In genomic region chr13:57672168-57672567, GRCh38 we compare ENCODE assay signal across 35 cellular contexts. TPM values are rescaled to one million over a fixed set of nuclear protein-coding genes. Genes with fewer than 3 reads are reported as not detected.
"Had no signal": no experiment of that assay in that cellular context is flagged by ENCODE, and none has a peak within 500 bp of the region (broad histone marks: within the 10 kb centered on the region; RNA-seq: fewer than 3 reads in every experiment).

No MANE protein-coding gene starts in this region.

- H3K4me1 ChIP-seq: breast epithelium had no signal

- H3K36me3 Mint-ChIP-seq: activated naive CD4-positive, alpha-beta T cell treated with anti-CD3 and anti-CD28 coated beads, Interleukin-2, amount 50 U/mL, for 24 hours; activated naive CD8-positive, alpha-beta T cell treated with anti-CD3 and anti-CD28 coated beads, Interleukin-2, amount 10 ng/mL, durations not matched to agents 7 days and 5 days had no signal

- DNase-seq: activated CD4-positive, alpha-beta T cell treated with anti-CD3 and anti-CD28 coated beads, Interleukin-2, amount 10 ng/mL, durations not matched to agents 24 days and 14 days; activated CD4-positive, alpha-beta T cell treated with anti-CD3 and anti-CD28 coated beads, Interleukin-2, amount 50 U/mL, for 4 hours; activated CD8-positive, alpha-beta T cell treated with anti-CD3 and anti-CD28 coated beads for 36 hours; activated effector memory CD4-positive, alpha-beta T cell treated with anti-CD3 and anti-CD28 coated beads, Interleukin-2, amount 50 U/mL, for 16 hours; activated naive CD4-positive, alpha-beta T cell; activated naive CD8-positive, alpha-beta T cell treated with anti-CD3 and anti-CD28 coated beads, Interleukin-2, amount 10 ng/mL, durations not matched to agents 7 days and 5 days; activated T-cell treated with anti-CD3 and anti-CD28 coated beads, Interleukin-2, amount 50 U/mL, for 1 hour; activated T-cell treated with anti-CD3 and anti-CD28 coated beads, Interleukin-2, amount 50 U/mL, for 72 hours; body of pancreas; Kasumi-1; KBM-7; MM.1S; MV-4-11; NCI-H1092; NCI-H1436 treated with DMSO at 0.1 percent for 48 hours; NCI-H1694 treated with DMSO at 0.1 percent for 48 hours; NCI-H2029 treated with DMSO at 0.1 percent for 48 hours; NCI-H2107; NCI-H2171; NCI-H510A; NCI-H526; NCI-H748 treated with DMSO at 0.1 percent for 48 hours; NK-92 treated with Interleukin-12 subunit alpha and Interleukin-12 subunit beta, amount 100 ng/mL, for 24 hours; PC-9; SIG-M5; T-helper 1 cell; T-helper 9 cell; WERI-Rb-1 had no signal

- H3K27me3 Mint-ChIP-seq: activated CD4-positive, alpha-beta T cell treated with anti-CD3 and anti-CD28 coated beads, Interleukin-2, amount 10 ng/mL, durations not matched to agents 24 days and 14 days; activated CD8-positive, alpha-beta T cell treated with anti-CD3 and anti-CD28 coated beads for 36 hours; activated naive CD4-positive, alpha-beta T cell treated with anti-CD3 and anti-CD28 coated beads, Interleukin-2, amount 50 U/mL, for 24 hours; activated naive CD8-positive, alpha-beta T cell treated with anti-CD3 and anti-CD28 coated beads, Interleukin-2, amount 10 ng/mL, durations not matched to agents 7 days and 5 days; activated T-helper 17 cell treated with anti-CD3 and anti-CD28 coated beads, Interleukin-2, amount 50 U/mL, for 72 hours had no signal

- H3K4me1 Mint-ChIP-seq: activated CD4-positive, alpha-beta T cell treated with anti-CD3 and anti-CD28 coated beads, Interleukin-2, amount 10 ng/mL, durations not matched to agents 24 days and 14 days; activated naive CD4-positive, alpha-beta T cell treated with anti-CD3 and anti-CD28 coated beads, Interleukin-2, amount 50 U/mL, for 24 hours; activated naive CD8-positive, alpha-beta T cell treated with anti-CD3 and anti-CD28 coated beads, Interleukin-2, amount 10 ng/mL, durations not matched to agents 7 days and 5 days; activated T-helper 17 cell treated with anti-CD3 and anti-CD28 coated beads, Interleukin-2, amount 50 U/mL, for 72 hours had no signal

- H3K36me3 ChIP-seq: breast epithelium, WERI-Rb-1 had no signal

- H3K27ac Mint-ChIP-seq: activated CD4-positive, alpha-beta T cell treated with anti-CD3 and anti-CD28 coated beads, Interleukin-2, amount 10 ng/mL, durations not matched to agents 24 days and 14 days; activated CD8-positive, alpha-beta T cell treated with anti-CD3 and anti-CD28 coated beads for 36 hours; activated naive CD4-positive, alpha-beta T cell treated with anti-CD3 and anti-CD28 coated beads, Interleukin-2, amount 50 U/mL, for 24 hours; activated naive CD8-positive, alpha-beta T cell treated with anti-CD3 and anti-CD28 coated beads, Interleukin-2, amount 10 ng/mL, durations not matched to agents 7 days and 5 days; activated T-cell treated with anti-CD3 and anti-CD28 coated beads, Interleukin-2, amount 50 U/mL, for 72 hours; activated T-helper 17 cell treated with anti-CD3 and anti-CD28 coated beads, Interleukin-2, amount 50 U/mL, for 72 hours had no signal

- H3K4me3 ChIP-seq: body of pancreas, breast epithelium, PC-9 had no signal

- H3K27me3 ChIP-seq: body of pancreas, breast epithelium had no signal

- H3K9me3 Mint-ChIP-seq: activated CD4-positive, alpha-beta T cell treated with anti-CD3 and anti-CD28 coated beads, Interleukin-2, amount 10 ng/mL, durations not matched to agents 24 days and 14 days; activated CD8-positive, alpha-beta T cell treated with anti-CD3 and anti-CD28 coated beads for 36 hours; activated naive CD8-positive, alpha-beta T cell treated with anti-CD3 and anti-CD28 coated beads, Interleukin-2, amount 10 ng/mL, durations not matched to agents 7 days and 5 days had no signal

- H3K4me3 Mint-ChIP-seq: activated CD4-positive, alpha-beta T cell treated with anti-CD3 and anti-CD28 coated beads, Interleukin-2, amount 10 ng/mL, durations not matched to agents 24 days and 14 days; activated CD8-positive, alpha-beta T cell treated with anti-CD3 and anti-CD28 coated beads for 36 hours; activated naive CD4-positive, alpha-beta T cell treated with anti-CD3 and anti-CD28 coated beads, Interleukin-2, amount 50 U/mL, for 24 hours; activated naive CD8-positive, alpha-beta T cell treated with anti-CD3 and anti-CD28 coated beads, Interleukin-2, amount 10 ng/mL, durations not matched to agents 7 days and 5 days; activated T-cell treated with anti-CD3 and anti-CD28 coated beads, Interleukin-2, amount 50 U/mL, for 72 hours; activated T-helper 17 cell treated with anti-CD3 and anti-CD28 coated beads, Interleukin-2, amount 50 U/mL, for 72 hours had no signal

- H3K4me2 ChIP-seq: PC-9 had no signal

- H3K27ac ChIP-seq: breast epithelium, PC-9, RWPE1, WERI-Rb-1 had no signal

- ATAC-seq: activated CD8-positive, alpha-beta T cell treated with anti-CD3 and anti-CD28 coated beads for 36 hours; activated T-cell treated with anti-CD3 and anti-CD28 coated beads, Interleukin-2, amount 50 U/mL, for 72 hours; activated T-helper 17 cell treated with anti-CD3 and anti-CD28 coated beads, Interleukin-2, amount 50 U/mL, for 72 hours; body of pancreas; Right ventricle myocardium inferior; SK-N-SH treated with all-trans-retinoic acid at 6 μM for 48 hours had no signal

- H3K9me3 ChIP-seq: body of pancreas, breast epithelium had no signal

- H2AFZ ChIP-seq: PC-9 had no signal

RNA-seq across cellular contexts. Expression of gene PCDH17, which starts 40.6 kb away (rescaled TPM):
- total RNA-seq: activated CD4-positive, alpha-beta T cell treated with anti-CD3 and anti-CD28 coated beads, Interleukin-2, amount 10 ng/mL, durations not matched to agents 24 days and 14 days; activated CD8-positive, alpha-beta memory T cell treated with anti-CD3 and anti-CD28 coated beads for 36 hours; activated CD8-positive, alpha-beta T cell treated with anti-CD3 and anti-CD28 coated beads for 36 hours; activated naive CD8-positive, alpha-beta T cell treated with anti-CD3 and anti-CD28 coated beads, Interleukin-2, amount 10 ng/mL, durations not matched to agents 7 days and 5 days; activated T-helper 17 cell treated with anti-CD3 and anti-CD28 coated beads, Interleukin-2, amount 50 U/mL, for 72 hours; PC-9 had no signal
